24 cellular contexts compared by ENCODE assay signal in the genomic region with DNA sequence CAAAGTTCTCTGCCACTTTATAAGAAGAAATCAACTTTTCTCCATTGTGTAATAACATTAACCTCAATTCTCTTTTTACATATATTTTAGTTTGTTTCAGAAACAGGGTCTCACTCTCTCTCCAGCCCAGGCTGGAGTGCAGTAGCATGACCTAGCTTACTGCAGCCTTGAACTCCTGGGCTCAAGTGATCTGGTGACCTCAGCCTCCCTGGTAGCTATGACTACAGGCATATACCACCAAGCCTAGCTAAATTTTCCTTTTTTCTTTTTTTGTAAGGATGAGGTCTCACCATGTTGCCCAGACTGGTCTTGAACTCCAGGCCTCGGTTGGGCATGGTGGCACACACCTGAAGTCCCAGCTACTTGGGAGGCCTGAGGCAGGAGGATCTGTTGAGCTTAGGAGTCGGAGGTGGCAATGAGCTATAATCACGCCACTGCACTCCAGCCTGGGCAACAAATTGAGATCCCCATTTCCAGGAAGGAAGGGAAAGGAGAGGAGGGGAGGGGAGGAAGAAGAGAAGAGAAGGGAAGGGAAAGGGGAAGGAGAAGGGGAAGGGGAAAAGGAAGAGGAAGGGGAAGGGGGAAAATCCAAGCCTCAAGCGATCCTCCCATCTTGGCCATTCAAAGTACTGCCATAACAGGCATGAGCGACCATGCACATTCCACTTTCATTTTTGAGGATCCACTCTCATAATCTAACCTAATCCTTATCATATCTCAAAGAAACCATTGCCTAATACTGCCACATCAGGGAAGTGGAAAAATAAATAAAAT.
"Had no signal": no experiment of that assay in that cellular context is flagged by ENCODE, and none has a peak within 500 bp of the region (broad histone marks: within the 10 kb centered on the region; RNA-seq: fewer than 3 reads in every experiment).

No MANE protein-coding gene starts in this region.

- ATAC-seq: effector memory CD8-positive, alpha-beta T cell; esophagus mucosa; gastrocnemius medialis; heart right ventricle; left cardiac atrium; left lung; left ventricle myocardium superior had no signal

- DNase-seq: colonic mucosa; cortex of kidney; effector CD8-positive, alpha-beta T cell; effector memory CD8-positive, alpha-beta T cell; endodermal cell; erythroblast; esophagus squamous epithelium; foreskin fibroblast; foreskin melanocyte; gastrocnemius medialis; glutamatergic neuron; head of caudate nucleus; heart right ventricle; hippocampal formation; left cardiac atrium; left lung; left ventricle myocardium superior; lower lobe of right lung; mesenchymal stem cell had no signal

- H3K4me3 ChIP-seq: colonic mucosa, esophagus squamous epithelium, gastrocnemius medialis, heart right ventricle, left lung, lower lobe of right lung had no signal

- H3K36me3 ChIP-seq: colonic mucosa had no signal

- H3K4me1 ChIP-seq: colonic mucosa, esophagus squamous epithelium, gastrocnemius medialis, heart right ventricle, left lung, lower lobe of right lung had no signal

- FAIRE-seq: endometrium, islet of Langerhans, keratinocyte had no signal

- H3K27ac ChIP-seq: colonic mucosa, epithelial cell of prostate, esophagus squamous epithelium, gastrocnemius medialis, heart right ventricle, lower lobe of right lung had no signal

- H3K27me3 ChIP-seq: colonic mucosa, esophagus squamous epithelium, gastrocnemius medialis, heart right ventricle, left lung had no signal

- H3K9me3 ChIP-seq: colonic mucosa, gastrocnemius medialis, lower lobe of right lung had no signal
